8 cellular contexts compared by ENCODE assay signal in genomic region chr6:113857565-113858066, GRCh38. TPM values are rescaled to one million over a fixed set of nuclear protein-coding genes. Genes with fewer than 3 reads are reported as not detected.
DNase-seq lines count a peak whose midpoint lies in the region; ATAC-seq, FAIRE-seq and TF ChIP-seq lines count a peak whose summit lies in the region.

No MANE protein-coding gene starts in this region.

- H3K4me3 Mint-ChIP-seq in activated CD4-positive, alpha-beta T cell treated with anti-CD3 and anti-CD28 coated beads for 36 hours = no peak overlapping the region

- 0% methylated on average over 25 of the region's 25 CpGs for WGBS in pancreas, 2 donors

- ATAC-seq in activated CD4-positive, alpha-beta T cell treated with anti-CD3 and anti-CD28 coated beads for 36 hours = no peak
- ATAC-seq in pancreas = peak in 3 of 4 donors; percentile 3 to 8 (median 4)
- no peak for ATAC-seq in GM18519 (IDR thresholded peaks at IDR 0.05; ENCODE audit: low FRiP score, unreplicated experiment)

- no peaks in the 10 kb centered on the region for H3K36me3 Mint-ChIP-seq in activated CD4-positive, alpha-beta T cell treated with anti-CD3 and anti-CD28 coated beads for 36 hours (ENCODE audit: low read depth)

- peaks cover 40% of the 10 kb centered on the region for H3K27me3 Mint-ChIP-seq in activated CD4-positive, alpha-beta T cell treated with anti-CD3 and anti-CD28 coated beads for 36 hours

- H3K4me1 ChIP-seq in pancreas = peaks cover 0 to 13% (median 6%) of the 10 kb centered on the region in 3 donors

- TF ChIP-seq CTCF in fibroblast of mammary gland (conservative IDR thresholded peaks at IDR 0.05; ENCODE audit: control insufficient read depth, insufficient read depth, low read depth, low read length) (no peak), pancreas (IDR thresholded peaks at IDR 0.05) (no peak)

- POLR2A ChIA-PET in activated CD4-positive, alpha-beta T cell treated with anti-CD3 and anti-CD28 coated beads for 36 hours (lab: Charles Lee) = interaction anchor here (0.7 kb wide), 1 partner anchor 1572 kb away, joined by 3 read pairs; no protein-coding TSS in a partner anchor

- no peaks in the 10 kb centered on the region for H3K9me3 Mint-ChIP-seq in activated CD4-positive, alpha-beta T cell treated with anti-CD3 and anti-CD28 coated beads for 36 hours (ENCODE audit: low read depth)

- H3K9me3 ChIP-seq in pancreas = no peaks in the 10 kb centered on the region

- H3K4me3 ChIP-seq in fibroblast of mammary gland (ENCODE audit: control insufficient read depth, low read depth, low read length) (peak overlapping the region; percentile 84), pancreas (peak overlapping the region; percentile 80 to 90 (median 82))

- in situ Hi-C loops in SK-MEL-5 (cut with HindIII; ENCODE audit: low pct_unique_long_range_greater_than_20kb, low sequenced_read_pairs) = no loop called here

- peaks cover 0 to 7% (median 0%) of the 10 kb centered on the region in 3 donors for H3K36me3 ChIP-seq in pancreas

- H3K27ac Mint-ChIP-seq in activated CD4-positive, alpha-beta T cell treated with anti-CD3 and anti-CD28 coated beads for 36 hours = no peak overlapping the region

- CTCF ChIA-PET in activated CD4-positive, alpha-beta T cell treated with anti-CD3 and anti-CD28 coated beads for 36 hours (lab: Charles Lee) = interaction anchor here (0.7 to 1.6 kb wide), 4 partner anchors 8 to 551 kb away, joined by 3 to 6 read pairs (median 6); no protein-coding TSS in a partner anchor

- no peaks in the 10 kb centered on the region for H3K27me3 ChIP-seq in pancreas

- peaks cover 13% of the 10 kb centered on the region for H3K4me1 Mint-ChIP-seq in activated CD4-positive, alpha-beta T cell treated with anti-CD3 and anti-CD28 coated beads for 36 hours

- no peak for FAIRE-seq in pancreas (lab: Jason Lieb, UNC)
- FAIRE-seq in GM12891 (lab: Jason Lieb, UNC) = no peak

- peak overlapping the region; percentile 97 to 100 (median 99) for H3K27ac ChIP-seq in pancreas

- intact Hi-C loops in activated CD4-positive, alpha-beta T cell treated with anti-CD3 and anti-CD28 coated beads for 36 hours (cut with DNase I, micrococcal nuclease) = loop anchor here (2.0 to 5.0 kb wide), 6 partner anchors 113 to 1771 kb away; partner anchors contain the start of genes FAM229B (in 1 of the 2), HDAC2 (in 1 of the 2) and TUBE1 (in 1 of the 2)
- intact Hi-C loops in pancreas (cut with DNase I) = loop anchor here in 2 of 3 donors (5.0 to 10.0 kb wide), 4 partner anchors 160 to 553 kb away; no protein-coding TSS in a partner anchor

- TF ChIP-seq POLR2A in GM12891 (IDR thresholded peaks at IDR 0.05; ENCODE audit: low read depth, low read length) = no peak

- DNase-seq in activated CD4-positive, alpha-beta T cell treated with anti-CD3 and anti-CD28 coated beads for 36 hours = peak; percentile 23
- no peak for DNase-seq in activated CD4-positive, alpha-beta T cell treated with anti-CD3 and anti-CD28 coated beads for 1 hour
- DNase-seq in SK-MEL-5 (ENCODE audit: low read depth, low spot score) = peak; percentile 11
- DNase-seq in fibroblast of mammary gland (ENCODE audit: low read depth) = no peak
- DNase-seq in pancreas = peak; percentile 12 to 66 (median 42)
- DNase-seq in GM12891 (ENCODE audit: insufficient read length, low spot score) = no peak
- DNase-seq in NCI-H524 treated with DMSO at 0.1 percent for 48 hours (lab: John Stamatoyannopoulos, UW) = no peak

TF ChIP-seq in GM12891, 5 proteins besides CTCF, POLR2A, EP300 and RAD21:
- TF ChIP-seq PAX5 (IDR thresholded peaks at IDR 0.05; ENCODE audit: insufficient read depth, low read length, severe bottlenecking) = no peak
- TF ChIP-seq POU2F2 (IDR thresholded peaks at IDR 0.05; ENCODE audit: low read depth, low read length) = no peak
- TF ChIP-seq TAF1 (IDR thresholded peaks at IDR 0.05; ENCODE audit: low read depth, low read length) = no peak
- no peak for TF ChIP-seq POLR2AphosphoS5 (IDR thresholded peaks at IDR 0.05; ENCODE audit: low read depth, low read length)

RNA-seq across cellular contexts. Expression of gene MARCKS, which starts 0.5 kb away (rescaled TPM):
- total RNA-seq in activated CD4-positive, alpha-beta T cell treated with anti-CD3 and anti-CD28 coated beads for 36 hours = under 1 TPM; 0.27 to 0.42 TPM
- total RNA-seq in SK-MEL-5 (2014; rRNA removed; shearing (Covaris generic)) = 50.7 and 55.4 TPM in 2 replicates
- polyA plus RNA-seq in SK-MEL-5 (2015; cell fraction: cytosol; rRNA removed) = 33.0 and 34.1 TPM in 2 replicates
- 11.0 and 15.6 TPM in 2 replicates for polyA plus RNA-seq in SK-MEL-5 (2015; cell fraction: nucleus; rRNA removed)
- total RNA-seq in pancreas = 100 to 1,000 TPM in 2 of 6 donors, 10 to 100 TPM in 4; 36.2 to 118 (median 66.0) TPM
- polyA plus RNA-seq in pancreas = 10 to 100 TPM; 14.0 to 24.3 TPM
- polyA plus RNA-seq in GM12891 (2012; ENCODE audit: low read depth, missing spikeins) = 41.6 TPM

Comparison
In these comparisons a context has a peak if more than half of its experiments do, and no peak if none do; other contexts are left out.
1. DNase-seq: peak in activated CD4-positive, alpha-beta T cell treated with anti-CD3 and anti-CD28 coated beads for 36 hours (single experiment), SK-MEL-5 (single experiment) and pancreas (6 of 6); none in activated CD4-positive, alpha-beta T cell treated with anti-CD3 and anti-CD28 coated beads for 1 hour (single experiment), fibroblast of mammary gland (single experiment), GM12891 (single experiment) and NCI-H524 treated with DMSO at 0.1 percent for 48 hours (single experiment).
2. ATAC-seq: peak in pancreas (3 of 4); none in activated CD4-positive, alpha-beta T cell treated with anti-CD3 and anti-CD28 coated beads for 36 hours (single experiment) and GM18519 (single experiment).
3. RNA of gene MARCKS, which starts 0.5 kb away (total RNA-seq): 36.2 to 118 TPM in pancreas and 50.7 to 55.4 TPM in SK-MEL-5; 0.27 to 0.42 TPM in activated CD4-positive, alpha-beta T cell treated with anti-CD3 and anti-CD28 coated beads for 36 hours; every median in the first group is over 10 times any median in the second.